ENCODE assay signal across 24 cellular contexts in the genomic region with DNA sequence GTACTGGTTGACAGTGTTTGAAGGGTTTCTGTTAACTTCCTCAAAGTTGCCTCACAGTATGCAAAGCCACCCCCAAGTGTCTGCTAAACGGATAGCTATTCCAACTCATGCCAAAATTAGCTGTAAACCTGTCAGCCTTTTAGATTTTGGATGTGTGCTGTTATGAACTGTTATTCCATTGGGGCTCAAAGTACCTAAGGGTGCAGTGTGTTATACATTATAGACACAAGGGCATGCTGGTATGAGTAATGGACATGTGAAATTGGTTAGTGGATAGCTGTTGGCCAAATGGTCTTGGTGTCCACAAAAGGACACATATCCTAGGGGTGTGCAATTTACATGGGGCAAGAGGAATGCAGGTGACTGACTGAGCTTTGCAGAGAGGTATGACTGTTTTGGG.
"Had no signal": no experiment of that assay in that cellular context is flagged by ENCODE, and none has a peak within 500 bp of the region (broad histone marks: within the 10 kb centered on the region; RNA-seq: fewer than 3 reads in every experiment).

No MANE protein-coding gene starts in this region.

- H3K79me2 ChIP-seq: hepatocyte had no signal

- H3K36me3 ChIP-seq: colonic mucosa, esophagus squamous epithelium, gastroesophageal sphincter, heart left ventricle, ovary, sigmoid colon, thoracic aorta, tibial nerve, upper lobe of left lung, uterus had no signal

- H2AFZ ChIP-seq: hepatocyte had no signal

- H3K4me1 ChIP-seq: colonic mucosa, esophagus squamous epithelium, foreskin keratinocyte, gastroesophageal sphincter, psoas muscle, sigmoid colon, tibial nerve, upper lobe of left lung, uterus had no signal

- DNase-seq: colonic mucosa; effector memory CD8-positive, alpha-beta T cell; erythroblast; esophagus squamous epithelium; foreskin keratinocyte; heart left ventricle; kidney; natural killer cell; occipital lobe; ovary; posterior cingulate gyrus; psoas muscle; right cardiac atrium; sigmoid colon; stimulated activated naive B cell treated with anti-CD40 and anti-IgM and Interleukin-4, amounts not matched to agents 10 μg/mL and 1 μg/mL and 100 μg/mL, for 72 hours; upper lobe of left lung; uterus had no signal

- ATAC-seq: effector memory CD8-positive, alpha-beta T cell; foreskin keratinocyte; gastroesophageal sphincter; heart left ventricle; left lobe of liver; natural killer cell; psoas muscle; right cardiac atrium; stimulated activated naive B cell treated with anti-CD40 and anti-IgM and Interleukin-4, amounts not matched to agents 10 μg/mL and 1 μg/mL and 100 μg/mL, for 72 hours had no signal

- FAIRE-seq: endometrium, kidney had no signal

- H3K4me3 ChIP-seq: colonic mucosa, esophagus squamous epithelium, gastroesophageal sphincter, heart left ventricle, hepatocyte, lung, ovary, psoas muscle, sigmoid colon, thoracic aorta, tibial nerve, upper lobe of left lung, uterus had no signal

- H3K27ac ChIP-seq: colonic mucosa, esophagus squamous epithelium, foreskin keratinocyte, gastroesophageal sphincter, heart left ventricle, hepatocyte, ovary, psoas muscle, sigmoid colon, thoracic aorta, tibial nerve, upper lobe of left lung, uterus had no signal

- H3K4me2 ChIP-seq: hepatocyte had no signal

- H3K9me3 ChIP-seq: colonic mucosa, esophagus squamous epithelium, gastroesophageal sphincter, heart left ventricle, ovary, psoas muscle, sigmoid colon, thoracic aorta, tibial nerve, upper lobe of left lung, uterus had no signal

- H3K27me3 ChIP-seq: colonic mucosa, esophagus squamous epithelium, foreskin keratinocyte, gastroesophageal sphincter, heart left ventricle, hepatocyte, ovary, sigmoid colon, tibial nerve, upper lobe of left lung, uterus had no signal
